ENCODE assay signal across 1 cellular context in the genomic region with DNA sequence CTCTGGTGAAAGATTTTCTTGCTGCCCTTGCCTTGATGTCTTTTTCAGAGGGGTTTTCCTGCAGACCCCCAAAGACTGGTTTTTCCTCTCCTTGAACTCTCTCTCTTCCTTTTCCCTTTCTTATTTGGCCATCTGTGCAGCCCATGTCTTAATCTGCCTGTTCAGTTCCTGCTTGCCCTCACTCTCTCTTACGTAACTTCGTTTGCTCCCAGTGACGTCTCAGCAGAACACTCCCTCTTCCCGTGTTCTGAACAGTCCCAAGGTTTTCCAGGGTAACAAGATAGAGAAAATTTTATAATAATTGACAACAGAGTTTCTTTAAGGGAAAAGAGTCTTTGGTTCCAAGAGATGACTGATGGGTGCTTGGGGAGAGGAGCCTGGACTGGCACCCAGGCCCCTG.
TF ChIP-seq lines count a peak whose summit lies in the region.

No MANE protein-coding gene starts in this region.

TF ChIP-seq in GM12878, 131 proteins besides CTCF, POLR2A, EP300 and RAD21 (continued from another document):
- TF ChIP-seq, protein P1, sequence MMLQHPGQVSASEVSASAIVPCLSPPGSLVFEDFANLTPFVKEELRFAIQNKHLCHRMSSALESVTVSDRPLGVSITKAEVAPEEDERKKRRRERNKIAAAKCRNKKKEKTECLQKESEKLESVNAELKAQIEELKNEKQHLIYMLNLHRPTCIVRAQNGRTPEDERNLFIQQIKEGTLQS (IDR thresholded peaks at IDR 0.05; ENCODE audit: borderline replicate concordance, extremely low read depth, low read depth, low read length): no peak
- TF ChIP-seq, protein P2, sequence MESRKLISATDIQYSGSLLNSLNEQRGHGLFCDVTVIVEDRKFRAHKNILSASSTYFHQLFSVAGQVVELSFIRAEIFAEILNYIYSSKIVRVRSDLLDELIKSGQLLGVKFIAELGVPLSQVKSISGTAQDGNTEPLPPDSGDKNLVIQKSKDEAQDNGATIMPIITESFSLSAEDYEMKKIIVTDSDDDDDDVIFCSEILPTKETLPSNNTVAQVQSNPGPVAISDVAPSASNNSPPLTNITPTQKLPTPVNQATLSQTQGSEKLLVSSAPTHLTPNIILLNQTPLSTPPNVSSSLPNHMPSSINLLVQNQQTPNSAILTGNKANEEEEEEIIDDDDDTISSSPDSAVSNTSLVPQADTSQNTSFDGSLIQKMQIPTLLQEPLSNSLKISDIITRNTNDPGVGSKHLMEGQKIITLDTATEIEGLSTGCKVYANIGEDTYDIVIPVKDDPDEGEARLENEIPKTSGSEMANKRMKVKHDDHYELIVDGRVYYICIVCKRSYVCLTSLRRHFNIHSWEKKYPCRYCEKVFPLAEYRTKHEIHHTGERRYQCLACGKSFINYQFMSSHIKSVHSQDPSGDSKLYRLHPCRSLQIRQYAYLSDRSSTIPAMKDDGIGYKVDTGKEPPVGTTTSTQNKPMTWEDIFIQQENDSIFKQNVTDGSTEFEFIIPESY (IDR thresholded peaks at IDR 0.05): no peak
- TF ChIP-seq, protein P3, sequence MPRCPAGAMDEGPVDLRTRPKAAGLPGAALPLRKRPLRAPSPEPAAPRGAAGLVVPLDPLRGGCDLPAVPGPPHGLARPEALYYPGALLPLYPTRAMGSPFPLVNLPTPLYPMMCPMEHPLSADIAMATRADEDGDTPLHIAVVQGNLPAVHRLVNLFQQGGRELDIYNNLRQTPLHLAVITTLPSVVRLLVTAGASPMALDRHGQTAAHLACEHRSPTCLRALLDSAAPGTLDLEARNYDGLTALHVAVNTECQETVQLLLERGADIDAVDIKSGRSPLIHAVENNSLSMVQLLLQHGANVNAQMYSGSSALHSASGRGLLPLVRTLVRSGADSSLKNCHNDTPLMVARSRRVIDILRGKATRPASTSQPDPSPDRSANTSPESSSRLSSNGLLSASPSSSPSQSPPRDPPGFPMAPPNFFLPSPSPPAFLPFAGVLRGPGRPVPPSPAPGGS (IDR thresholded peaks at IDR 0.05; ENCODE audit: borderline replicate concordance, insufficient read depth, low read depth, low read length, poor library complexity, severe bottlenecking): no peak
- TF ChIP-seq KLF5 (IDR thresholded peaks at IDR 0.05; ENCODE audit: partially characterized antibody) (no peak), MYB (IDR thresholded peaks at IDR 0.05; ENCODE audit: borderline replicate concordance, low read depth, low read length) (no peak)
